In the genomic region with DNA sequence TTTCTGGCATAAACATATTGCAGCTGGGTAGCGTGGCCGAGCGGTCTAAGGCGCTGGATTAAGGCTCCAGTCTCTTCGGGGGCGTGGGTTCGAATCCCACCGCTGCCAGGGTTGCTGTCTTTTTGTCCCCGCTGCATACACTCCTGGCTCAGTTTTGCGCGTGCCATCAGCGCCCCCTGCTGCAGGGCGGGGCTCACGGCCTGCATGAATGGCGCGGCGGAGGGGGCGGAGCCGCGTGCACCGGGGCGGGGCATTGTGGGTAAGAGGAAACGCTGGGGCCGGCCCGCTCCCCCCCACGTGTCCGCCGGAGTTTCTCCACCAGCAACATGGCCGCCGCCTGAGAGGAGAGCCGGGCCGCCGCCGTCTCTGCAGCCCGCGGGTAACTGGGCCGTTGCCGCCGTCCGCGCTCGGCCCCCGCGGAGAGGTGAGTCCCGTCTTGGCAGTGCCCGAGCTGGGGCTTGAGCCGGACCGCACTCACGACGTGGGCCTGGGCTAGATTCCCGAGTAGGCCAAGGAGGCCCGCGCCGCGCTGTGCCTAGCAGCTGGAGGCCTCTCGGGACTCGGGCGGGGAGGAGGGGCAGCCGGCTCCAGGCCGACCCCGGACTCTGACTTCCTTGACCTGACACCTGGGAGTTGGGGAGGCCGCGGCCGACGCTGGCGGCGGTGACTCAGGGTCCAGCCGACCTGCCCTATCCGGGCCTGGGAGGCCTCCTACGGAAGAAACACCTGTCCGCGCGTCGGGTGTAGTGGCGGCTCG, we compare ENCODE assay signal across 8 cellular contexts. TPM values are rescaled to one million over a fixed set of nuclear protein-coding genes. Genes with fewer than 3 reads are reported as not detected.
DNase-seq lines count a peak whose midpoint lies in the region; ATAC-seq and TF ChIP-seq lines count a peak whose summit lies in the region.

A gene with protein sequence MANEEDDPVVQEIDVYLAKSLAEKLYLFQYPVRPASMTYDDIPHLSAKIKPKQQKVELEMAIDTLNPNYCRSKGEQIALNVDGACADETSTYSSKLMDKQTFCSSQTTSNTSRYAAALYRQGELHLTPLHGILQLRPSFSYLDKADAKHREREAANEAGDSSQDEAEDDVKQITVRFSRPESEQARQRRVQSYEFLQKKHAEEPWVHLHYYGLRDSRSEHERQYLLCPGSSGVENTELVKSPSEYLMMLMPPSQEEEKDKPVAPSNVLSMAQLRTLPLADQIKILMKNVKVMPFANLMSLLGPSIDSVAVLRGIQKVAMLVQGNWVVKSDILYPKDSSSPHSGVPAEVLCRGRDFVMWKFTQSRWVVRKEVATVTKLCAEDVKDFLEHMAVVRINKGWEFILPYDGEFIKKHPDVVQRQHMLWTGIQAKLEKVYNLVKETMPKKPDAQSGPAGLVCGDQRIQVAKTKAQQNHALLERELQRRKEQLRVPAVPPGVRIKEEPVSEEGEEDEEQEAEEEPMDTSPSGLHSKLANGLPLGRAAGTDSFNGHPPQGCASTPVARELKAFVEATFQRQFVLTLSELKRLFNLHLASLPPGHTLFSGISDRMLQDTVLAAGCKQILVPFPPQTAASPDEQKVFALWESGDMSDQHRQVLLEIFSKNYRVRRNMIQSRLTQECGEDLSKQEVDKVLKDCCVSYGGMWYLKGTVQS (plus strand): TSS at position 296 of the 757 bp plus-strand sequence. CDS start 5,560 bp downstream, outside the sequence.

- no peak within 1 kb of the TSS for H2BK120ac ChIP-seq in mesenchymal stem cell (ENCODE audit: low read depth, low read length)

- no peak within 1 kb of the TSS for H2AK5ac ChIP-seq in mesenchymal stem cell (ENCODE audit: low read length, severe bottlenecking)

- peaks cover 63% of the 10 kb centered on the region for H3K36me3 Mint-ChIP-seq in effector memory CD8-positive, alpha-beta T cell (ENCODE audit: insufficient read depth)

- under 1% methylated on average over 66 of the region's 76 CpGs for WGBS in mesenchymal stem cell

- H3K4me3 ChIP-seq in mesenchymal stem cell (ENCODE audit: insufficient read depth in 1 of 2, low read depth in 1 of 2, low read length in 2 of 2): peak within 1 kb of the TSS; percentile 89 to 91

- no peaks in the 10 kb centered on the region for H3K27me3 ChIP-seq in mesenchymal stem cell (ENCODE audit: control insufficient read depth in 1 of 2, insufficient read depth in 1 of 2, low read length in 2 of 2)

- H3K9me3 ChIP-seq in mesenchymal stem cell (ENCODE audit: control insufficient read depth, low read length): no peaks in the 10 kb centered on the region

- H4K8ac ChIP-seq in mesenchymal stem cell (ENCODE audit: low read length): peak within 1 kb of the TSS; percentile 93

- peak within 1 kb of the TSS; percentile 80 for H2AFZ ChIP-seq in mesenchymal stem cell (ENCODE audit: low read depth, low read length)

- H3K4ac ChIP-seq in mesenchymal stem cell (ENCODE audit: low read depth in 1 of 2, low read length in 2 of 2): peak within 1 kb of the TSS; percentile 13 to 32

- H3K18ac ChIP-seq in mesenchymal stem cell (ENCODE audit: low read depth in 1 of 2, low read length in 2 of 2): peak within 1 kb of the TSS; percentile 67 to 82

- no peaks in the 10 kb centered on the region for H3K27me3 Mint-ChIP-seq in effector memory CD8-positive, alpha-beta T cell

- H3K27ac Mint-ChIP-seq in effector memory CD8-positive, alpha-beta T cell: peak within 1 kb of the TSS; percentile 99 to 100

- peak within 1 kb of the TSS; percentile 62 for H2BK15ac ChIP-seq in mesenchymal stem cell (ENCODE audit: low read depth, poor library complexity, severe bottlenecking)

- H3K9me3 Mint-ChIP-seq in effector memory CD8-positive, alpha-beta T cell: no peaks in the 10 kb centered on the region

- peak within 1 kb of the TSS; percentile 91 to 92 for H3K4me3 Mint-ChIP-seq in effector memory CD8-positive, alpha-beta T cell

- no peak within 1 kb of the TSS for H3K23ac ChIP-seq in mesenchymal stem cell (ENCODE audit: low read length in 2 of 2)

- no peak within 1 kb of the TSS for H2BK5ac ChIP-seq in mesenchymal stem cell (ENCODE audit: low read depth, low read length, poor library complexity, severe bottlenecking)

- TF ChIP-seq CTCF in GM20000 (IDR thresholded peaks at IDR 0.05; ENCODE audit: extremely low read depth, missing control alignments): peak; percentile 99

- DNase-seq in COR-L47 (lab: John Stamatoyannopoulos, UW): peak; percentile 94
- DNase-seq in GM20000 (ENCODE audit: low spot score): peak; percentile 96
- DNase-seq in HT1080 (ENCODE audit: low read depth): peak; percentile 97
- peak; percentile 93 to 95 for DNase-seq in NOMO-1 (lab: John Stamatoyannopoulos, UW; ENCODE audit: unreplicated experiment in 2 of 2)
- peak; percentile 98 to 99 for DNase-seq in activated CD8-positive, alpha-beta memory T cell treated with anti-CD3 and anti-CD28 coated beads for 4 hours (ENCODE audit: low read depth in 2 of 2)
- peak; percentile 100 for DNase-seq in effector memory CD8-positive, alpha-beta T cell
- DNase-seq in mesenchymal stem cell: peak; percentile 97
- peak; percentile 100 for DNase-seq in stimulated activated CD8-positive, alpha-beta memory T cell treated with anti-CD3 and anti-CD28 coated beads, Interleukin-12 subunit alpha, Interleukin-12 subunit beta, amount 100 ng/mL, for 4 hours (ENCODE audit: low read depth)

- H3K27ac ChIP-seq in mesenchymal stem cell (ENCODE audit: low read length, poor library complexity, severe bottlenecking): peak within 1 kb of the TSS; percentile 71

- H4K91ac ChIP-seq in mesenchymal stem cell (ENCODE audit: low read length): peak within 1 kb of the TSS; percentile 57

- peaks cover 5 to 10% of the 10 kb centered on the region in 2 experiments for H3K36me3 ChIP-seq in mesenchymal stem cell (ENCODE audit: control insufficient read depth in 1 of 2, insufficient read depth in 2 of 2, low read depth in 1 of 2, low read length in 2 of 2)

- H3K79me1 ChIP-seq in mesenchymal stem cell (replicated peaks; ENCODE audit: low read length, poor library complexity, severe bottlenecking): peaks cover 9% of the 10 kb centered on the region

- ATAC-seq in effector memory CD8-positive, alpha-beta T cell (replicated peaks): peak; percentile 83

- peak within 1 kb of the TSS in 1 of 2 experiments; percentile 96 for H3K14ac ChIP-seq in mesenchymal stem cell (ENCODE audit: low read length in 2 of 2)

- H3K4me1 Mint-ChIP-seq in effector memory CD8-positive, alpha-beta T cell (ENCODE audit: low read depth in 2 of 2): peaks cover 37 to 45% of the 10 kb centered on the region in 2 donors

- H2BK12ac ChIP-seq in mesenchymal stem cell (ENCODE audit: low read length in 2 of 2): no peak within 1 kb of the TSS

- H3K4me1 ChIP-seq in mesenchymal stem cell (ENCODE audit: control insufficient read depth, insufficient read depth, low read depth, low read length): peaks cover 4% of the 10 kb centered on the region

- H3K4me2 ChIP-seq in mesenchymal stem cell (ENCODE audit: low read length, poor library complexity, severe bottlenecking): peak within 1 kb of the TSS; percentile 84

- H3K9ac ChIP-seq in mesenchymal stem cell (ENCODE audit: low read length): peak within 1 kb of the TSS; percentile 94

RNA-seq across cellular contexts. Expression of the gene that starts here (rescaled TPM):
- total RNA-seq in HT1080 (2014; rRNA removed; shearing (Covaris generic)): 82.5 and 93.6 TPM in 2 replicates
- 36.2 and 37.8 TPM in 2 replicates for polyA plus RNA-seq in HT1080 (2015; cell fraction: cytosol; rRNA removed)
- 86.2 and 86.6 TPM in 2 replicates for polyA plus RNA-seq in HT1080 (2015; cell fraction: nucleus; rRNA removed)
- 18.4 TPM for polyA plus RNA-seq in mesenchymal stem cell (2013, experiment 1 of 2)
- polyA plus RNA-seq in mesenchymal stem cell (2013, experiment 2 of 2): 16.8 TPM

Comparison
In these comparisons a context has a peak if more than half of its experiments do, and no peak if none do; other contexts are left out.
1. Peak in every context shown above with its lines: DNase-seq, ATAC-seq, H3K4me3 ChIP-seq and H3K27ac ChIP-seq.